Comparison of ENCODE assay signal across 9 cellular contexts in genomic region chr1:164602480-164603093, GRCh38. TPM values are rescaled to one million over a fixed set of nuclear protein-coding genes. Genes with fewer than 3 reads are reported as not detected.
DNase-seq lines count a peak whose midpoint lies in the region; ATAC-seq, FAIRE-seq and TF ChIP-seq lines count a peak whose summit lies in the region.
"Had no signal": no experiment of that assay in that cellular context is flagged by ENCODE, and none has a peak within 500 bp of the region (broad histone marks: within the 10 kb centered on the region; RNA-seq: fewer than 3 reads in every experiment).

No MANE protein-coding gene starts in this region.

- peak overlapping the region; percentile 74 to 97 (median 92) for H3K27ac Mint-ChIP-seq in brain
- H3K27ac Mint-ChIP-seq: CD4-positive, CD25-positive, alpha-beta regulatory T cell had no signal

- peak overlapping the region; percentile 69 to 79 (median 69) for H3K4me3 Mint-ChIP-seq in brain
- H3K4me3 Mint-ChIP-seq: CD4-positive, CD25-positive, alpha-beta regulatory T cell had no signal

- FAIRE-seq in urothelium cell line (lab: Jason Lieb, UNC), result no peak

- H3K4me1 Mint-ChIP-seq in brain, result peaks cover 84% of the 10 kb centered on the region
- H3K4me1 Mint-ChIP-seq: CD4-positive, CD25-positive, alpha-beta regulatory T cell had no signal

- peak; percentile 55 for DNase-seq in NCI-H2171 treated with DMSO at 0.1 percent for 48 hours (lab: John Stamatoyannopoulos, UW)
- no peak for DNase-seq in NCI-H2171 (lab: John Stamatoyannopoulos, UW)
- DNase-seq in left colon, result peak; percentile 63
- peak; percentile 44 for DNase-seq in urothelium cell line (ENCODE audit: low spot score)
- DNase-seq in stimulated activated CD4-positive, alpha-beta T cell treated with anti-CD3 and anti-CD28 coated beads, Interleukin-2, amount 100 ng/mL, for 24 hours, result no peak
- no peak for DNase-seq in SW 1271 (lab: John Stamatoyannopoulos, UW)
- DNase-seq: CD4-positive, CD25-positive, alpha-beta regulatory T cell had no signal

- peaks cover 6% of the 10 kb centered on the region for H3K27me3 Mint-ChIP-seq in brain
- H3K27me3 Mint-ChIP-seq: CD4-positive, CD25-positive, alpha-beta regulatory T cell had no signal

- intact Hi-C loops in left colon (cut with DNase I, micrococcal nuclease), result no loop called here

- peaks cover 43% of the 10 kb centered on the region for H3K36me3 Mint-ChIP-seq in brain
- H3K36me3 Mint-ChIP-seq: CD4-positive, CD25-positive, alpha-beta regulatory T cell had no signal

- ATAC-seq in left colon (peak; percentile 35), GM21526 (IDR thresholded peaks at IDR 0.05; ENCODE audit: low FRiP score, unreplicated experiment) (no peak)

- TF ChIP-seq CTCF in brain (conservative IDR thresholded peaks at IDR 0.05), result no peak

- H3K9me3 Mint-ChIP-seq in brain, result no peaks in the 10 kb centered on the region

RNA-seq across cellular contexts. Expression of gene PBX1, which starts 43.6 kb away (rescaled TPM):
- polyA plus RNA-seq in brain (ENCODE audit: insufficient read depth, low read depth, low replicate concordance), result 72.1 TPM
- total RNA-seq in left colon, result 10 to 100 TPM; 55.4 to 56.2 TPM

Comparison
In these comparisons a context has a peak if more than half of its experiments do, and no peak if none do; other contexts are left out.
1. DNase-seq: peak in NCI-H2171 treated with DMSO at 0.1 percent for 48 hours (single experiment), left colon (2 of 2) and urothelium cell line (single experiment); none in NCI-H2171 (single experiment), stimulated activated CD4-positive, alpha-beta T cell treated with anti-CD3 and anti-CD28 coated beads, Interleukin-2, amount 100 ng/mL, for 24 hours (0 of 2) and SW 1271 (0 of 2).